Comparison of ENCODE assay signal across 9 cellular contexts in the genomic region with DNA sequence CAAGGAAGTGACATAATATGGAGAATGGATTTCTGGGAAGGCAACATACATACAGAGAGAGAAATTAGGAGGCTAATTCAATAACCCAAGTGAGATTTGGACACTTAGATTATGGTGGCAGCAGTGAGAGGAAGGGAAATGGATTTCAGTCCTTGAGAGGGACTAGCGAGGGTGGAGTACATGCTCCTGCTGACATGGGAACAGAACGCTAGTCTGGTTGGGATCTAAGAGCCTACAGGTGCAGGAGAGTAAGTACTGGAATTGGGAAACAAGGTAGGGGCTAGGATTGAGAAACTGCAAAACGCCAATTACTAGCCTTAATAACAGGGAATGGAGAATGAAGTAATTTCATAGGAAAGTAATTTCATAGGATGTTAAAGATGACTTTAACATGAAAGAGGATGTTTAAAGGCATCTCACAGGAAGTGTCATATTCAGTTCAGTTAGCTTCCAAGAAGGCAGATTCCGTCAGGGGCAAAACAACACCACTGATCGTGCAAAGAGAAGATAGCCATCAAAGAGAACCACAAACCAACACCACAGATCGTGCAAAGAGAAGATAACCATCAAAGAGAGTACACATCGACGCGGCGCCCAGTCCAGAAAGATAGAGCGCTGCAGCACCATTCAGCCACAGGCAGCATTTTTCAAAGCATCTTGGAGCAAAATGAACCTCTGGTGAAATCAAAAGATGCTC. TPM values are rescaled to one million over a fixed set of nuclear protein-coding genes. Genes with fewer than 3 reads are reported as not detected.
DNase-seq lines count a peak whose midpoint lies in the region; ATAC-seq lines count a peak whose summit lies in the region.
"Had no signal": no experiment of that assay in that cellular context is flagged by ENCODE, and none has a peak within 500 bp of the region (broad histone marks: within the 10 kb centered on the region; RNA-seq: fewer than 3 reads in every experiment).

No MANE protein-coding gene starts in this region.

- peak overlapping the region; percentile 66 for H3K27ac ChIP-seq in CD4-positive, CD25-positive, alpha-beta regulatory T cell (ENCODE audit: insufficient read depth, low read length, poor library complexity, severe bottlenecking)

- peaks cover 34% of the 10 kb centered on the region for H3K4me1 ChIP-seq in CD4-positive, CD25-positive, alpha-beta regulatory T cell (ENCODE audit: control insufficient read depth, insufficient read depth, low read length, poor library complexity, severe bottlenecking)

- no peaks in the 10 kb centered on the region for H3K9me3 Mint-ChIP-seq in CD4-positive, CD25-positive, alpha-beta regulatory T cell
- H3K9me3 Mint-ChIP-seq in activated T-cell treated with anti-CD3 and anti-CD28 coated beads, Interleukin-2, amount 50 U/mL, for 4 hours, result peaks cover 3% of the 10 kb centered on the region

- H3K4me1 Mint-ChIP-seq in CD4-positive, CD25-positive, alpha-beta regulatory T cell, result peaks cover 28 to 47% (median 32%) of the 10 kb centered on the region in 4 donors
- peaks cover 46% of the 10 kb centered on the region for H3K4me1 Mint-ChIP-seq in activated T-cell treated with anti-CD3 and anti-CD28 coated beads, Interleukin-2, amount 50 U/mL, for 4 hours (ENCODE audit: low read depth)

- H3K27me3 Mint-ChIP-seq in CD4-positive, CD25-positive, alpha-beta regulatory T cell, result peaks cover under 1% of the 10 kb centered on the region
- H3K27me3 Mint-ChIP-seq in activated T-cell treated with anti-CD3 and anti-CD28 coated beads, Interleukin-2, amount 50 U/mL, for 4 hours (ENCODE audit: low read depth), result no peaks in the 10 kb centered on the region

- H3K27me3 ChIP-seq in CD4-positive, CD25-positive, alpha-beta regulatory T cell (ENCODE audit: control insufficient read depth, insufficient read depth, low read length), result no peaks in the 10 kb centered on the region

- no peaks in the 10 kb centered on the region for H3K36me3 ChIP-seq in CD4-positive, CD25-positive, alpha-beta regulatory T cell (ENCODE audit: control insufficient read depth, insufficient read depth, low read length)

- H3K4me3 ChIP-seq in CD4-positive, CD25-positive, alpha-beta regulatory T cell (ENCODE audit: low read depth, low read length), result peak overlapping the region; percentile 66

- no peaks in the 10 kb centered on the region for H3K9me3 ChIP-seq in CD4-positive, CD25-positive, alpha-beta regulatory T cell (ENCODE audit: control insufficient read depth in 2 of 2, low read length in 2 of 2)

- peak overlapping the region; percentile 15 to 96 (median 91) for H3K27ac Mint-ChIP-seq in CD4-positive, CD25-positive, alpha-beta regulatory T cell

- peak; percentile 90 to 91 for ATAC-seq in CD4-positive, CD25-positive, alpha-beta regulatory T cell (ENCODE audit: low read depth in 2 of 2)
- peak; percentile 79 to 80 for ATAC-seq in activated T-cell treated with anti-CD3 and anti-CD28 coated beads, Interleukin-2, amount 50 U/mL, for 4 hours
- ATAC-seq in esophagus mucosa (no peak), HG03571 (IDR thresholded peaks at IDR 0.05; ENCODE audit: unreplicated experiment) (no peak)

- H3K4me3 Mint-ChIP-seq in CD4-positive, CD25-positive, alpha-beta regulatory T cell, result peak overlapping the region; percentile 1 to 68 (median 62)
- H3K4me3 Mint-ChIP-seq in activated T-cell treated with anti-CD3 and anti-CD28 coated beads, Interleukin-2, amount 50 U/mL, for 4 hours, result peak overlapping the region; percentile 67

- peak; percentile 44 to 98 (median 86) for DNase-seq in CD4-positive, CD25-positive, alpha-beta regulatory T cell
- peak; percentile 15 for DNase-seq in SK-N-DZ (ENCODE audit: low spot score)
- peak; percentile 35 for DNase-seq in activated T-cell treated with anti-CD3 and anti-CD28 coated beads, Interleukin-2, amount 50 U/mL, for 4 hours
- DNase-seq in stimulated activated CD4-positive, alpha-beta T cell treated with anti-CD3 and anti-CD28 coated beads, Interleukin-12 subunit alpha, Interleukin-12 subunit beta, amount 100 ng/mL, for 24 hours (ENCODE audit: low read depth in 2 of 2), result peak; percentile 24 to 50
- no peak for DNase-seq in cerebellar nuclear complex (lab: John Stamatoyannopoulos, UW)
- DNase-seq in NCI-H187 treated with DMSO at 0.1 percent for 48 hours (lab: John Stamatoyannopoulos, UW), result no peak

- H3K36me3 Mint-ChIP-seq in CD4-positive, CD25-positive, alpha-beta regulatory T cell, result no peaks in the 10 kb centered on the region
- H3K36me3 Mint-ChIP-seq in activated T-cell treated with anti-CD3 and anti-CD28 coated beads, Interleukin-2, amount 50 U/mL, for 4 hours (ENCODE audit: insufficient read depth), result no peaks in the 10 kb centered on the region

RNA-seq across cellular contexts. Expression of gene CDKL4, which starts 27.1 kb away (rescaled TPM):
- 0.74 TPM for total RNA-seq in CD4-positive, CD25-positive, alpha-beta regulatory T cell
- 1 to 10 TPM in 1 of 4 donors, under 1 TPM in 3; 0.25 to 1.6 (median 0.42) TPM for polyA plus RNA-seq in CD4-positive, CD25-positive, alpha-beta regulatory T cell
- not detected in 2 replicates for polyA plus RNA-seq in SK-N-DZ (2014; cell fraction: cytosol; rRNA removed)
- not detected in 2 replicates for polyA plus RNA-seq in SK-N-DZ (2014; cell fraction: nucleus; rRNA removed)
- total RNA-seq in activated T-cell treated with anti-CD3 and anti-CD28 coated beads, Interleukin-2, amount 50 U/mL, for 4 hours, result not detected
- total RNA-seq in esophagus mucosa, result 0.28 TPM
- polyA plus RNA-seq: AG04450 had no signal

Comparison
In these comparisons a context has a peak if more than half of its experiments do, and no peak if none do; other contexts are left out.
1. ATAC-seq: peak in CD4-positive, CD25-positive, alpha-beta regulatory T cell (2 of 2) and activated T-cell treated with anti-CD3 and anti-CD28 coated beads, Interleukin-2, amount 50 U/mL, for 4 hours (2 of 2); none in esophagus mucosa (single experiment) and HG03571 (single experiment).
2. DNase-seq: peak in CD4-positive, CD25-positive, alpha-beta regulatory T cell (3 of 3), SK-N-DZ (single experiment), activated T-cell treated with anti-CD3 and anti-CD28 coated beads, Interleukin-2, amount 50 U/mL, for 4 hours (single experiment) and stimulated activated CD4-positive, alpha-beta T cell treated with anti-CD3 and anti-CD28 coated beads, Interleukin-12 subunit alpha, Interleukin-12 subunit beta, amount 100 ng/mL, for 24 hours (2 of 2); none in cerebellar nuclear complex (0 of 2) and NCI-H187 treated with DMSO at 0.1 percent for 48 hours (single experiment).